Comparison of ENCODE assay signal across 23 cellular contexts in the genomic region with DNA sequence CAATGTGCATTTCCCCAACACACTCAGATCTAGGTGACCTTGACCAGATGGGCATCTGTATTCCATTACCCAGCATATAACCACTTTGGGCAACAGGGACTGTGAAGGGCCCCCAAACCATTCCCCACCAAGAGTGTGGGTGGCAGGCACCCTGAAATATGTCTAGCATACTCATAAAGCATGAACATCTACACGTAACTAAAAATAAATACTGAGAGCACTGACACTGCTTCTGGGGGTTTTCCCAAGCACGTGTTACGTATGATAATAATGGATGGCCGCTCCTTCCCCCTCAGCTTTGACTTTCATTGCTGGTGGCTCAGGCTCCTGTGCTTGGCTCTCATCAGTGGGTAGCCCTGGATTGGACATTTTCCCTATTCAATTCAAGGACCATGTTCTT. TPM values are rescaled to one million over a fixed set of nuclear protein-coding genes. Genes with fewer than 3 reads are reported as not detected.
A peak's percentile ranks its signal among the peaks of the same experiment; 100 is the strongest.
DNase-seq lines count a peak whose midpoint lies in the region; ATAC-seq and TF ChIP-seq lines count a peak whose summit lies in the region.
"Had no signal": no experiment of that assay in that cellular context is flagged by ENCODE, and none has a peak within 500 bp of the region (broad histone marks: within the 10 kb centered on the region; RNA-seq: fewer than 3 reads in every experiment).

No MANE protein-coding gene starts in this region.

- DNase-seq in activated CD4-positive, CD25-positive, alpha-beta regulatory T cell (lab: John Stamatoyannopoulos, UW): no peak
- DNase-seq in right cardiac atrium (no peak), Right ventricle myocardium superior (no peak), psoas muscle (no peak)
- DNase-seq in stimulated activated effector memory CD8-positive, alpha-beta T cell treated with anti-CD3 and anti-CD28 coated beads, Interleukin-12 subunit alpha, Interleukin-12 subunit beta, amount 100 ng/mL, for 72 hours (ENCODE audit: low spot score in 2 of 2): no peak
- no peak for DNase-seq in CD4-positive, alpha-beta T cell
- DNase-seq: COR-L47; DMS79 treated with DMSO at 0.1 percent for 48 hours; effector memory CD8-positive, alpha-beta T cell; naive thymus-derived CD4-positive, alpha-beta T cell; NCI-H774; OCI-M1; ovary; SIG-M5; substantia nigra; uterus had no signal

- H3K4me3 Mint-ChIP-seq in activated T-helper 17 cell treated with anti-CD3 and anti-CD28 coated beads, Interleukin-2, amount 50 U/mL, for 72 hours: peak overlapping the region; percentile 59
- no peak overlapping the region for H3K4me3 Mint-ChIP-seq in stimulated activated effector memory CD8-positive, alpha-beta T cell treated with anti-CD3 and anti-CD28 coated beads, Interleukin-12 subunit alpha, Interleukin-12 subunit beta, amount 100 ng/mL, for 72 hours
- no peak overlapping the region for H3K4me3 Mint-ChIP-seq in CD4-positive, alpha-beta T cell
- H3K4me3 Mint-ChIP-seq: effector memory CD8-positive, alpha-beta T cell; naive thymus-derived CD4-positive, alpha-beta T cell had no signal

- CTCF ChIA-PET in CD4-positive, alpha-beta T cell (lab: Charles Lee): no interaction called here

- peak overlapping the region; percentile 64 for H3K27ac Mint-ChIP-seq in activated T-helper 17 cell treated with anti-CD3 and anti-CD28 coated beads, Interleukin-2, amount 50 U/mL, for 72 hours
- H3K27ac Mint-ChIP-seq in stimulated activated effector memory CD8-positive, alpha-beta T cell treated with anti-CD3 and anti-CD28 coated beads, Interleukin-12 subunit alpha, Interleukin-12 subunit beta, amount 100 ng/mL, for 72 hours: peak overlapping the region; percentile 41
- no peak overlapping the region for H3K27ac Mint-ChIP-seq in CD4-positive, alpha-beta T cell
- H3K27ac Mint-ChIP-seq: effector memory CD8-positive, alpha-beta T cell; naive thymus-derived CD4-positive, alpha-beta T cell had no signal

- peak; percentile 32 to 48 for ATAC-seq in activated CD4-positive, CD25-positive, alpha-beta regulatory T cell treated with anti-CD3 and anti-CD28 coated beads, Interleukin-2, amount 50 U/mL, for 24 hours
- no peak for ATAC-seq in right cardiac atrium
- no peak for ATAC-seq in Right ventricle myocardium superior (ENCODE audit: poor library complexity)
- no peak for ATAC-seq in activated T-helper 17 cell treated with anti-CD3 and anti-CD28 coated beads, Interleukin-2, amount 50 U/mL, for 72 hours (replicated peaks)
- ATAC-seq in stimulated activated effector memory CD8-positive, alpha-beta T cell treated with anti-CD3 and anti-CD28 coated beads, Interleukin-12 subunit alpha, Interleukin-12 subunit beta, amount 100 ng/mL, for 72 hours: no peak
- no peak for ATAC-seq in psoas muscle
- ATAC-seq in CD4-positive, alpha-beta T cell (ENCODE audit: poor library complexity): no peak
- ATAC-seq: effector memory CD8-positive, alpha-beta T cell; gastroesophageal sphincter; naive thymus-derived CD4-positive, alpha-beta T cell had no signal

- intact Hi-C loops in right cardiac atrium (cut with DNase I): no loop called here
- intact Hi-C loops in Right ventricle myocardium superior (cut with DNase I): no loop called here
- intact Hi-C loops in psoas muscle (cut with DNase I): no loop called here
- intact Hi-C loops in CD4-positive, alpha-beta T cell (cut with DNase I, micrococcal nuclease): no loop called here

- H3K4me1 ChIP-seq in right cardiac atrium (ENCODE audit: control insufficient read depth, insufficient read depth, low read length): no peaks in the 10 kb centered on the region
- H3K4me1 ChIP-seq in psoas muscle: no peaks in the 10 kb centered on the region
- H3K4me1 ChIP-seq: esophagus muscularis mucosa, gastroesophageal sphincter, uterus had no signal

- no peaks in the 10 kb centered on the region for H3K9me3 Mint-ChIP-seq in activated T-helper 17 cell treated with anti-CD3 and anti-CD28 coated beads, Interleukin-2, amount 50 U/mL, for 72 hours
- H3K9me3 Mint-ChIP-seq in stimulated activated effector memory CD8-positive, alpha-beta T cell treated with anti-CD3 and anti-CD28 coated beads, Interleukin-12 subunit alpha, Interleukin-12 subunit beta, amount 100 ng/mL, for 72 hours: no peaks in the 10 kb centered on the region
- no peaks in the 10 kb centered on the region for H3K9me3 Mint-ChIP-seq in CD4-positive, alpha-beta T cell
- H3K9me3 Mint-ChIP-seq: effector memory CD8-positive, alpha-beta T cell had no signal

- H3K27me3 ChIP-seq in right cardiac atrium (ENCODE audit: control insufficient read depth, insufficient read depth): no peaks in the 10 kb centered on the region
- peaks cover 0 to 2% (median 0%) of the 10 kb centered on the region in 3 donors for H3K27me3 ChIP-seq in psoas muscle (ENCODE audit: insufficient read depth in 3 of 3, low read length in 2 of 3)
- no peaks in the 10 kb centered on the region for H3K27me3 ChIP-seq in CD4-positive, alpha-beta T cell (ENCODE audit: control insufficient read depth, insufficient read depth, low read length)
- H3K27me3 ChIP-seq: esophagus muscularis mucosa, gastroesophageal sphincter, ovary, uterus had no signal

- POLR2A ChIA-PET in CD4-positive, alpha-beta T cell (lab: Charles Lee): no interaction called here

- 56% methylated on average over 4 of the region's 4 CpGs for WGBS in right cardiac atrium
- WGBS in psoas muscle, 3 donors: 86 to 93% (median 87%) methylated on average over 4 of the region's 4 CpGs

- peaks cover 3% of the 10 kb centered on the region for H3K27me3 Mint-ChIP-seq in activated T-helper 17 cell treated with anti-CD3 and anti-CD28 coated beads, Interleukin-2, amount 50 U/mL, for 72 hours
- peaks cover 4% of the 10 kb centered on the region for H3K27me3 Mint-ChIP-seq in CD4-positive, alpha-beta T cell

- H3K36me3 ChIP-seq in psoas muscle (ENCODE audit: insufficient read depth in 1 of 2, low read depth in 1 of 2): no peaks in the 10 kb centered on the region
- H3K36me3 ChIP-seq: esophagus muscularis mucosa, gastroesophageal sphincter, ovary, uterus had no signal

- no peaks in the 10 kb centered on the region for H3K9me3 ChIP-seq in right cardiac atrium (ENCODE audit: control insufficient read depth, low read length)
- H3K9me3 ChIP-seq in psoas muscle: no peaks in the 10 kb centered on the region
- H3K9me3 ChIP-seq in CD4-positive, alpha-beta T cell (ENCODE audit: control insufficient read depth, low read length): no peaks in the 10 kb centered on the region
- H3K9me3 ChIP-seq: esophagus muscularis mucosa, gastroesophageal sphincter, ovary, uterus had no signal

- TF ChIP-seq CTCF in psoas muscle (IDR thresholded peaks at IDR 0.05): no peak
- no peak for TF ChIP-seq CTCF in CD4-positive, alpha-beta T cell (IDR thresholded peaks at IDR 0.05)

- no peaks in the 10 kb centered on the region for H3K36me3 Mint-ChIP-seq in activated T-helper 17 cell treated with anti-CD3 and anti-CD28 coated beads, Interleukin-2, amount 50 U/mL, for 72 hours (ENCODE audit: low read depth)
- no peaks in the 10 kb centered on the region for H3K36me3 Mint-ChIP-seq in stimulated activated effector memory CD8-positive, alpha-beta T cell treated with anti-CD3 and anti-CD28 coated beads, Interleukin-12 subunit alpha, Interleukin-12 subunit beta, amount 100 ng/mL, for 72 hours
- H3K36me3 Mint-ChIP-seq in CD4-positive, alpha-beta T cell (ENCODE audit: low read depth): no peaks in the 10 kb centered on the region

- H3K4me3 ChIP-seq in right cardiac atrium (ENCODE audit: low read length) (no peak overlapping the region), psoas muscle (no peak overlapping the region)
- H3K4me3 ChIP-seq: esophagus muscularis mucosa, gastroesophageal sphincter, ovary, uterus had no signal

- H3K4me1 Mint-ChIP-seq in activated T-helper 17 cell treated with anti-CD3 and anti-CD28 coated beads, Interleukin-2, amount 50 U/mL, for 72 hours: peaks cover 13% of the 10 kb centered on the region
- H3K4me1 Mint-ChIP-seq in stimulated activated effector memory CD8-positive, alpha-beta T cell treated with anti-CD3 and anti-CD28 coated beads, Interleukin-12 subunit alpha, Interleukin-12 subunit beta, amount 100 ng/mL, for 72 hours: peaks cover 16% of the 10 kb centered on the region
- H3K4me1 Mint-ChIP-seq in CD4-positive, alpha-beta T cell (ENCODE audit: low read depth): no peaks in the 10 kb centered on the region

- peak overlapping the region; percentile 81 for H3K27ac ChIP-seq in right cardiac atrium (ENCODE audit: low read length)
- H3K27ac ChIP-seq in psoas muscle: no peak overlapping the region
- no peak overlapping the region for H3K27ac ChIP-seq in CD4-positive, alpha-beta T cell (ENCODE audit: low read depth, low read length)
- H3K27ac ChIP-seq: 22Rv1, esophagus muscularis mucosa, gastroesophageal sphincter, KMS-11, ovary, uterus, VCaP had no signal

RNA-seq across cellular contexts. Expression of a gene that starts 39.1 kb away (rescaled TPM):
- total RNA-seq in right cardiac atrium: 10 to 100 TPM; 11.7 to 15.5 (median 13.3) TPM
- polyA plus RNA-seq in right cardiac atrium: 5.0 TPM
- total RNA-seq in Right ventricle myocardium superior: 17.5 TPM
- total RNA-seq in activated T-helper 17 cell treated with anti-CD3 and anti-CD28 coated beads, Interleukin-2, amount 50 U/mL, for 72 hours: 1 to 10 TPM; 2.1 to 10.0 TPM
- total RNA-seq in psoas muscle: 1 to 10 TPM in 1 of 4 donors, under 1 TPM in 3; 0.40 to 1.2 (median 0.64) TPM
- under 1 TPM; 0.34 to 0.52 (median 0.49) TPM for polyA plus RNA-seq in psoas muscle
- under 1 TPM; 0.08 to 0.22 TPM for total RNA-seq in CD4-positive, alpha-beta T cell

RNA-seq across cellular contexts. Expression of a gene that starts 57.6 kb away (rescaled TPM):
- total RNA-seq in right cardiac atrium: 10 to 100 TPM; 17.8 to 28.7 (median 21.4) TPM
- 39.0 TPM for polyA plus RNA-seq in right cardiac atrium
- 31.3 TPM for total RNA-seq in Right ventricle myocardium superior
- total RNA-seq in activated T-helper 17 cell treated with anti-CD3 and anti-CD28 coated beads, Interleukin-2, amount 50 U/mL, for 72 hours: 10 to 100 TPM; 36.8 to 40.5 TPM
- total RNA-seq in psoas muscle: 1 to 10 TPM; 4.7 to 8.9 (median 5.4) TPM
- polyA plus RNA-seq in psoas muscle: 10 to 100 TPM in 2 of 3 donors, 1 to 10 TPM in 1; 7.8 to 11.9 (median 11.8) TPM
- total RNA-seq in CD4-positive, alpha-beta T cell: 1 to 10 TPM; 4.2 to 5.7 TPM

Comparison
In these comparisons a context has a peak if more than half of its experiments do, and no peak if none do; other contexts are left out.
1. ATAC-seq: peak in activated CD4-positive, CD25-positive, alpha-beta regulatory T cell treated with anti-CD3 and anti-CD28 coated beads, Interleukin-2, amount 50 U/mL, for 24 hours (2 of 2); none in right cardiac atrium (0 of 2), Right ventricle myocardium superior (single experiment), activated T-helper 17 cell treated with anti-CD3 and anti-CD28 coated beads, Interleukin-2, amount 50 U/mL, for 72 hours (single experiment), stimulated activated effector memory CD8-positive, alpha-beta T cell treated with anti-CD3 and anti-CD28 coated beads, Interleukin-12 subunit alpha, Interleukin-12 subunit beta, amount 100 ng/mL, for 72 hours (single experiment), psoas muscle (0 of 4) and CD4-positive, alpha-beta T cell (single experiment).